Comparison of ENCODE assay signal across 29 cellular contexts in the genomic region with DNA sequence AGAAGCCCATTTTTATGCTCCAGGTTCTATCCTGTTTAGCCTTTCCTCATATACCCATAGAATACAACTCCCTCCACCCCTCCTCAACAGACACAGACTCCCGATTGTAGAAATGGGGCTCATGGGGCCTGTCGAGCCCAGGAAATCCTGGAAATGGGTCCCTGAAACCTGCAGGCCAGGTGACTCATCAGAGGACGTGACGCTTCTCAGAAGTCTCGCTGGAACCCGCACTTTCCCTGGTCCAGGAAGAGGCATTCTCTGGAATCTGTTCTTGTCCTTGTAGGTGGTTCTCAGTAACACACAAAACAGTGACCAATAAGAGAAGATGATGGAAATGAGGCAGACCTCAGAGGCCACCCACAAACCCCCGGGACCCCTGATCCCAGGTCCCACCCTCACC.
"Had no signal": no experiment of that assay in that cellular context is flagged by ENCODE, and none has a peak within 500 bp of the region (broad histone marks: within the 10 kb centered on the region; RNA-seq: fewer than 3 reads in every experiment).

No MANE protein-coding gene starts in this region.

- H3K27me3 ChIP-seq: MG63 had no signal

- H3K36me3 ChIP-seq: breast epithelium, MG63 had no signal

- H3K4me1 ChIP-seq: breast epithelium had no signal

- DNase-seq: activated CD4-positive, alpha-beta memory T cell treated with anti-CD3 and anti-CD28 coated beads for 36 hours; activated CD4-positive, alpha-beta T cell treated with anti-CD3 and anti-CD28 coated beads, Interleukin-2, amount 10 ng/mL, durations not matched to agents 7 days and 5 days; activated CD4-positive, CD25-positive, alpha-beta regulatory T cell; activated gamma-delta T cell treated with Interleukin-2 at 50 U/mL for 16 hours; activated naive CD4-positive, alpha-beta T cell treated with anti-CD3 and anti-CD28 coated beads, Interleukin-2, amount 50 U/mL, for 16 hours; activated naive CD8-positive, alpha-beta T cell treated with anti-CD3 and anti-CD28 coated beads, Interleukin-2, amount 10 ng/mL, durations not matched to agents 7 days and 5 days; activated T-cell treated with anti-CD3 and anti-CD28 coated beads, Interleukin-2, amount 50 U/mL, for 72 hours; caudate nucleus; KBM-7; MG63; MV-4-11; NCI-H1092 treated with DMSO at 0.1 percent for 48 hours; NCI-H1417 treated with DMSO at 0.1 percent for 48 hours; NCI-H1694; NCI-H2029; NCI-H2107; NCI-H2171 treated with DMSO at 0.1 percent for 48 hours; NCI-H345; NCI-H510A; NCI-H526 treated with DMSO at 0.1 percent for 48 hours; NK-92 treated with Interleukin-12 subunit alpha and Interleukin-12 subunit beta, amount 100 ng/mL, for 24 hours; OCI-M1; RPMI8226; T-cell; T1000 had no signal

- H3K4me3 ChIP-seq: breast epithelium, MG63, SK-N-MC had no signal

- H3K9me3 ChIP-seq: MG63 had no signal

- H3K4me1 Mint-ChIP-seq: activated CD4-positive, alpha-beta T cell treated with anti-CD3 and anti-CD28 coated beads, Interleukin-2, amount 10 ng/mL, durations not matched to agents 7 days and 5 days; activated naive CD8-positive, alpha-beta T cell treated with anti-CD3 and anti-CD28 coated beads, Interleukin-2, amount 10 ng/mL, durations not matched to agents 7 days and 5 days had no signal

- FAIRE-seq: TTC549 had no signal

- H3K27ac Mint-ChIP-seq: activated CD4-positive, alpha-beta memory T cell treated with anti-CD3 and anti-CD28 coated beads for 36 hours; activated CD4-positive, alpha-beta T cell treated with anti-CD3 and anti-CD28 coated beads, Interleukin-2, amount 10 ng/mL, durations not matched to agents 7 days and 5 days; activated naive CD8-positive, alpha-beta T cell treated with anti-CD3 and anti-CD28 coated beads, Interleukin-2, amount 10 ng/mL, durations not matched to agents 7 days and 5 days; activated T-cell treated with anti-CD3 and anti-CD28 coated beads, Interleukin-2, amount 50 U/mL, for 72 hours; activated T-helper 2 cell treated with anti-CD3 and anti-CD28 coated beads, Interferon-gamma antibody, Interleukin-2, Interleukin-4, amounts not matched to agents 10 μg/mL and 5 μg/mL and 100 μg/mL, durations not matched to agents 14 hours and 24 hours and 36 hours; T-cell had no signal

- H3K27ac ChIP-seq: SK-N-MC had no signal

- H3K36me3 Mint-ChIP-seq: activated CD4-positive, alpha-beta memory T cell treated with anti-CD3 and anti-CD28 coated beads for 36 hours; activated naive CD8-positive, alpha-beta T cell treated with anti-CD3 and anti-CD28 coated beads, Interleukin-2, amount 10 ng/mL, durations not matched to agents 7 days and 5 days; T-cell had no signal

- H3K4me3 Mint-ChIP-seq: activated CD4-positive, alpha-beta memory T cell treated with anti-CD3 and anti-CD28 coated beads for 36 hours; activated CD4-positive, alpha-beta T cell treated with anti-CD3 and anti-CD28 coated beads, Interleukin-2, amount 10 ng/mL, durations not matched to agents 7 days and 5 days; activated naive CD8-positive, alpha-beta T cell treated with anti-CD3 and anti-CD28 coated beads, Interleukin-2, amount 10 ng/mL, durations not matched to agents 7 days and 5 days; activated T-cell treated with anti-CD3 and anti-CD28 coated beads, Interleukin-2, amount 50 U/mL, for 72 hours; T-cell had no signal

- H3K9me3 Mint-ChIP-seq: activated CD4-positive, alpha-beta memory T cell treated with anti-CD3 and anti-CD28 coated beads for 36 hours; activated CD4-positive, alpha-beta T cell treated with anti-CD3 and anti-CD28 coated beads, Interleukin-2, amount 10 ng/mL, durations not matched to agents 7 days and 5 days; activated T-cell treated with anti-CD3 and anti-CD28 coated beads, Interleukin-2, amount 50 U/mL, for 72 hours; activated T-helper 2 cell treated with anti-CD3 and anti-CD28 coated beads, Interferon-gamma antibody, Interleukin-2, Interleukin-4, amounts not matched to agents 10 μg/mL and 5 μg/mL and 100 μg/mL, durations not matched to agents 14 hours and 24 hours and 36 hours had no signal
